7 cellular contexts compared by ENCODE assay signal in the genomic region with DNA sequence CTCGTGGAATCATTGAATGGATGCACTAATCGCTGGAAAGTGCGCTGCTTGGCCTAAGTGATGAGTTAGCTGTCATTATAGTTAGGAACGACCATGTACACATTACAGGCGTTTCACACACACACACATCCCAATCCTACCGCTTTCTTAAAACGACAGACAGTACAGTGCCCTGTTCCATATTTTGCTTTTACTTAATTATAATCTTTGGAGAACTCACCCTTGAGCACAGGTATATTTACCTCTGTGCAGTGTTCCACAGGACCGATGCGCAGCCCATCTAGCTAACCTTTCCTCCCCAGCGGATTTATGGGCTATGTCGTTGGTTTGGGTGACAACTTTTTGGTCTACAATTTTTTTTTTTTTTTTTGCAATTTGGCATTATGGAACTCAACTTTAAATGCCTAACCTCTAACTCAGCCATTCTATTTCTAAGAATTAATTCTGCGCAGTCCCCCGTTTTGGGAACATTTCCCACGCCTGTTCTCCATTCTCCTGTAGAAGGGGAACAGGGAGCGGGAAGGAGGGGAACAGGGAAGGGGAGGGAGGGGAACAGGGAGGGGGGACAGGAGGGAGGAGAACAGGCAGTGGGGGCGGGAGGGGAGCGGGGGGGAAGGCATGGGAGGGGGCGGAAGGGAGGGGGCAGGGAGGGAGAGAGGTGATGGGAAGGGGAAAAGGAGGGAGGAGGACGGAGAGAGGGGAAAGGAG. TPM values are rescaled to one million over a fixed set of nuclear protein-coding genes. Genes with fewer than 3 reads are reported as not detected.
A peak's percentile ranks its signal among the peaks of the same experiment; 100 is the strongest.
DNase-seq lines count a peak whose midpoint lies in the region; ATAC-seq and TF ChIP-seq lines count a peak whose summit lies in the region.

No MANE protein-coding gene starts in this region.

- H3K36me3 ChIP-seq in GM06990 (ENCODE audit: control insufficient read depth, insufficient read depth, low read length) (peaks cover 2% of the 10 kb centered on the region; the same call in 1 of the 2 replicates), esophagus muscularis mucosa (peaks cover 0 to 10% (median 7%) of the 10 kb centered on the region in 4 donors)

- TF ChIP-seq CTCF in GM06990 (IDR thresholded peaks at IDR 0.05; ENCODE audit: insufficient read depth, low read length, poor library complexity, severe bottlenecking) (no peak), esophagus muscularis mucosa (IDR thresholded peaks at IDR 0.05) (no peak)

- no peaks in the 10 kb centered on the region; the same call in 1 of the 2 replicates for H3K27me3 ChIP-seq in GM06990 (replicated peaks; ENCODE audit: control insufficient read depth, insufficient read depth, low read length)
- no peaks in the 10 kb centered on the region for H3K27me3 ChIP-seq in esophagus muscularis mucosa

- peaks cover 24 to 42% (median 36%) of the 10 kb centered on the region in 4 donors for H3K4me1 ChIP-seq in esophagus muscularis mucosa

- ATAC-seq in HG03439 (IDR thresholded peaks at IDR 0.05; ENCODE audit: unreplicated experiment) (no peak), HG02678 (IDR thresholded peaks at IDR 0.05; ENCODE audit: unreplicated experiment) (no peak), GM21717 (IDR thresholded peaks at IDR 0.05; ENCODE audit: unreplicated experiment) (no peak)

- TF ChIP-seq POLR2A in esophagus muscularis mucosa (IDR thresholded peaks at IDR 0.05; ENCODE audit: low read depth) = no peak

- H3K27ac ChIP-seq in esophagus muscularis mucosa (replicated peaks in 1 of 4) = peak overlapping the region; percentile 95 to 99 (median 98)

- intact Hi-C loops in esophagus muscularis mucosa (cut with DNase I) = no loop called here

- H3K4me3 ChIP-seq in GM06990 (replicated peaks; ENCODE audit: low read depth, low read length) = peak overlapping the region; percentile 11
- H3K4me3 ChIP-seq in esophagus muscularis mucosa = peak overlapping the region; percentile 67 to 82 (median 69)
- H3K4me3 ChIP-seq in skeletal muscle cell (ENCODE audit: low read depth, low read length) = peak overlapping the region; percentile 9

- TF ChIP-seq EP300 in esophagus muscularis mucosa (IDR thresholded peaks at IDR 0.05) = no peak

- DNase-seq in GM06990 (ENCODE audit: extremely low read depth, insufficient read length) (no peak), OCI-M1 (lab: John Stamatoyannopoulos, UW) (peak; percentile 32), esophagus muscularis mucosa (ENCODE audit: extremely low spot score) (no peak), skeletal muscle cell (ENCODE audit: low read depth) (no peak)

- no peaks in the 10 kb centered on the region for H3K9me3 ChIP-seq in esophagus muscularis mucosa

- 38% methylated on average over 15 of the region's 19 CpGs for WGBS in esophagus muscularis mucosa

RNA-seq across cellular contexts. Expression of a gene that starts 0.7 kb away (rescaled TPM):
- 10 to 100 TPM; 18.4 to 37.5 (median 26.9) TPM for total RNA-seq in esophagus muscularis mucosa

RNA-seq across cellular contexts. Expression of a gene that starts 35.3 kb away (rescaled TPM):
- 10 to 100 TPM; 14.7 to 23.3 (median 19.5) TPM for total RNA-seq in esophagus muscularis mucosa

RNA-seq across cellular contexts. Expression of a gene that starts 56.0 kb away (rescaled TPM):
- 10 to 100 TPM; 16.9 to 31.1 (median 22.4) TPM for total RNA-seq in esophagus muscularis mucosa

Comparison
In these comparisons a context has a peak if more than half of its experiments do, and no peak if none do; other contexts are left out.
1. H3K4me3 ChIP-seq: peak in every context shown above with its lines; median percentile 69 in esophagus muscularis mucosa; 11 in GM06990; 9 in skeletal muscle cell.